Comparison of ENCODE assay signal across 10 cellular contexts in the genomic region with DNA sequence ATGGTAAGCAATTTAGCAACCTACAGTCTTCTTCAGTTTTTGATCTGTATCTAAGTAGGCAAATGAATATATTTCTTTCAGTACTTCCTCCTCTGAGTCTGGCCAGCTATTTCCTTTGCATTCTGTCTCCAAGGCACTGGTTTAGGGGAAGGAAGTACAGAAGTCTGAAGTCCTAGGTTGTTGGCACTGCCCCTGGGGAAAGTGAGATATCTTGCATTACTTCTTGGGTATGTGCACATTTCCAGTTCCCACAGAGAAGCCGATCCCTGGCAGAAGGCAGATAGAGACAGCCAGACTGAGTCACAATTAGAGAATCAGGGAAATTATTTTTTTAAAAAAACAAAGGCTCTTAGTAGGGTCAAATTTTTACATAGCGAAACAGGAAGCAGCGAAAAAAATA.
DNase-seq lines count a peak whose midpoint lies in the region; ATAC-seq and TF ChIP-seq lines count a peak whose summit lies in the region.
"Had no signal": no experiment of that assay in that cellular context is flagged by ENCODE, and none has a peak within 500 bp of the region (broad histone marks: within the 10 kb centered on the region; RNA-seq: fewer than 3 reads in every experiment).

No MANE protein-coding gene starts in this region.

- TF ChIP-seq CTCF in WTC11 (IDR thresholded peaks at IDR 0.05) (no peak), left ventricle myocardium inferior (IDR thresholded peaks at IDR 0.05; ENCODE audit: borderline replicate concordance) (no peak)

- POLR2A ChIA-PET in WTC11 (lab: Charles Lee), result no interaction called here

- H3K9me3 Mint-ChIP-seq in WTC11, result peaks cover 8% of the 10 kb centered on the region

- no peaks in the 10 kb centered on the region for H3K27me3 ChIP-seq in left ventricle myocardium inferior (ENCODE audit: low read depth)

- no peak overlapping the region for H3K4me3 ChIP-seq in left ventricle myocardium inferior

- peaks cover 9% of the 10 kb centered on the region for H3K36me3 Mint-ChIP-seq in WTC11

- H3K27ac ChIP-seq in left ventricle myocardium inferior (replicated peaks), result peak overlapping the region; percentile 2

- intact Hi-C loops in left ventricle myocardium inferior (cut with micrococcal nuclease), result loop anchor here (10.0 kb wide), 1 partner anchor 138 kb away; no protein-coding TSS in a partner anchor

- H3K4me3 Mint-ChIP-seq in WTC11, result no peak overlapping the region

- no peaks in the 10 kb centered on the region for H3K27me3 Mint-ChIP-seq in WTC11 (ENCODE audit: low read depth)

- peaks cover 21% of the 10 kb centered on the region for H3K4me1 Mint-ChIP-seq in WTC11

- no peaks in the 10 kb centered on the region for H3K9me3 ChIP-seq in left ventricle myocardium inferior (replicated peaks)

- CTCF ChIA-PET in WTC11 (lab: Charles Lee), result interaction anchor here (3.5 kb wide), 1 partner anchor 160 kb away, joined by 28 read pairs; no protein-coding TSS in a partner anchor

- ATAC-seq in WTC11 (no peak), HG03457 (IDR thresholded peaks at IDR 0.05; ENCODE audit: unreplicated experiment) (no peak)

- DNase-seq in NCI-H146 (lab: John Stamatoyannopoulos, UW), result peak; percentile 34
- DNase-seq in NCI-H146 treated with DMSO at 0.1 percent for 48 hours (lab: John Stamatoyannopoulos, UW; ENCODE audit: unreplicated experiment), result no peak
- DNase-seq in WTC11 (ENCODE audit: low spot score), result no peak
- DNase-seq in left ventricle myocardium inferior, result no peak
- peak; percentile 47 for DNase-seq in ureter (ENCODE audit: low spot score)
- DNase-seq in activated CD4-positive, alpha-beta T cell treated with anti-CD3 and anti-CD28 coated beads, Interleukin-2, amount 50 U/mL, for 1 hour, result no peak
- DNase-seq in NCI-H187 (lab: John Stamatoyannopoulos, UW), result no peak
- DNase-seq: stimulated activated CD4-positive, alpha-beta T cell treated with anti-CD3 and anti-CD28 coated beads, Interleukin-1b, Interleukin-23, amount 100 ng/mL, for 48 hours; SW 1271 had no signal

- H3K36me3 ChIP-seq in left ventricle myocardium inferior, result no peaks in the 10 kb centered on the region

- peak overlapping the region; percentile 37; the same call in 1 of the 2 replicates for H3K27ac Mint-ChIP-seq in WTC11

- H3K4me1 ChIP-seq in left ventricle myocardium inferior, result peaks cover 49% of the 10 kb centered on the region

TF ChIP-seq in WTC11, 78 proteins besides CTCF, POLR2A, EP300 and RAD21 (continues in another document):
- TF ChIP-seq ZNF396 (CRISPR knock-in tag; IDR thresholded peaks at IDR 0.05; ENCODE audit: borderline replicate concordance) (no peak), KAT7 (CRISPR knock-in tag; IDR thresholded peaks at IDR 0.05; ENCODE audit: borderline replicate concordance) (no peak), ZBTB21 (CRISPR knock-in tag; IDR thresholded peaks at IDR 0.05; ENCODE audit: borderline replicate concordance) (no peak)
- TF ChIP-seq, protein P1, sequence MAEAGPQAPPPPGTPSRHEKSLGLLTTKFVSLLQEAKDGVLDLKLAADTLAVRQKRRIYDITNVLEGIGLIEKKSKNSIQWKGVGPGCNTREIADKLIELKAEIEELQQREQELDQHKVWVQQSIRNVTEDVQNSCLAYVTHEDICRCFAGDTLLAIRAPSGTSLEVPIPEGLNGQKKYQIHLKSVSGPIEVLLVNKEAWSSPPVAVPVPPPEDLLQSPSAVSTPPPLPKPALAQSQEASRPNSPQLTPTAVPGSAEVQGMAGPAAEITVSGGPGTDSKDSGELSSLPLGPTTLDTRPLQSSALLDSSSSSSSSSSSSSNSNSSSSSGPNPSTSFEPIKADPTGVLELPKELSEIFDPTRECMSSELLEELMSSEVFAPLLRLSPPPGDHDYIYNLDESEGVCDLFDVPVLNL (CRISPR knock-in tag; IDR thresholded peaks at IDR 0.05; ENCODE audit: borderline replicate concordance, low read depth), result no peak
- TF ChIP-seq, protein P2, sequence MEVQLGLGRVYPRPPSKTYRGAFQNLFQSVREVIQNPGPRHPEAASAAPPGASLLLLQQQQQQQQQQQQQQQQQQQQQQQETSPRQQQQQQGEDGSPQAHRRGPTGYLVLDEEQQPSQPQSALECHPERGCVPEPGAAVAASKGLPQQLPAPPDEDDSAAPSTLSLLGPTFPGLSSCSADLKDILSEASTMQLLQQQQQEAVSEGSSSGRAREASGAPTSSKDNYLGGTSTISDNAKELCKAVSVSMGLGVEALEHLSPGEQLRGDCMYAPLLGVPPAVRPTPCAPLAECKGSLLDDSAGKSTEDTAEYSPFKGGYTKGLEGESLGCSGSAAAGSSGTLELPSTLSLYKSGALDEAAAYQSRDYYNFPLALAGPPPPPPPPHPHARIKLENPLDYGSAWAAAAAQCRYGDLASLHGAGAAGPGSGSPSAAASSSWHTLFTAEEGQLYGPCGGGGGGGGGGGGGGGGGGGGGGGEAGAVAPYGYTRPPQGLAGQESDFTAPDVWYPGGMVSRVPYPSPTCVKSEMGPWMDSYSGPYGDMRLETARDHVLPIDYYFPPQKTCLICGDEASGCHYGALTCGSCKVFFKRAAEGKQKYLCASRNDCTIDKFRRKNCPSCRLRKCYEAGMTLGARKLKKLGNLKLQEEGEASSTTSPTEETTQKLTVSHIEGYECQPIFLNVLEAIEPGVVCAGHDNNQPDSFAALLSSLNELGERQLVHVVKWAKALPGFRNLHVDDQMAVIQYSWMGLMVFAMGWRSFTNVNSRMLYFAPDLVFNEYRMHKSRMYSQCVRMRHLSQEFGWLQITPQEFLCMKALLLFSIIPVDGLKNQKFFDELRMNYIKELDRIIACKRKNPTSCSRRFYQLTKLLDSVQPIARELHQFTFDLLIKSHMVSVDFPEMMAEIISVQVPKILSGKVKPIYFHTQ (CRISPR knock-in tag; IDR thresholded peaks at IDR 0.05), result no peak
- TF ChIP-seq, protein P3, sequence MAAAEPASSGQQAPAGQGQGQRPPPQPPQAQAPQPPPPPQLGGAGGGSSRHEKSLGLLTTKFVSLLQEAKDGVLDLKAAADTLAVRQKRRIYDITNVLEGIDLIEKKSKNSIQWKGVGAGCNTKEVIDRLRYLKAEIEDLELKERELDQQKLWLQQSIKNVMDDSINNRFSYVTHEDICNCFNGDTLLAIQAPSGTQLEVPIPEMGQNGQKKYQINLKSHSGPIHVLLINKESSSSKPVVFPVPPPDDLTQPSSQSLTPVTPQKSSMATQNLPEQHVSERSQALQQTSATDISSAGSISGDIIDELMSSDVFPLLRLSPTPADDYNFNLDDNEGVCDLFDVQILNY (CRISPR knock-in tag; IDR thresholded peaks at IDR 0.05), result no peak
- TF ChIP-seq, protein P4, sequence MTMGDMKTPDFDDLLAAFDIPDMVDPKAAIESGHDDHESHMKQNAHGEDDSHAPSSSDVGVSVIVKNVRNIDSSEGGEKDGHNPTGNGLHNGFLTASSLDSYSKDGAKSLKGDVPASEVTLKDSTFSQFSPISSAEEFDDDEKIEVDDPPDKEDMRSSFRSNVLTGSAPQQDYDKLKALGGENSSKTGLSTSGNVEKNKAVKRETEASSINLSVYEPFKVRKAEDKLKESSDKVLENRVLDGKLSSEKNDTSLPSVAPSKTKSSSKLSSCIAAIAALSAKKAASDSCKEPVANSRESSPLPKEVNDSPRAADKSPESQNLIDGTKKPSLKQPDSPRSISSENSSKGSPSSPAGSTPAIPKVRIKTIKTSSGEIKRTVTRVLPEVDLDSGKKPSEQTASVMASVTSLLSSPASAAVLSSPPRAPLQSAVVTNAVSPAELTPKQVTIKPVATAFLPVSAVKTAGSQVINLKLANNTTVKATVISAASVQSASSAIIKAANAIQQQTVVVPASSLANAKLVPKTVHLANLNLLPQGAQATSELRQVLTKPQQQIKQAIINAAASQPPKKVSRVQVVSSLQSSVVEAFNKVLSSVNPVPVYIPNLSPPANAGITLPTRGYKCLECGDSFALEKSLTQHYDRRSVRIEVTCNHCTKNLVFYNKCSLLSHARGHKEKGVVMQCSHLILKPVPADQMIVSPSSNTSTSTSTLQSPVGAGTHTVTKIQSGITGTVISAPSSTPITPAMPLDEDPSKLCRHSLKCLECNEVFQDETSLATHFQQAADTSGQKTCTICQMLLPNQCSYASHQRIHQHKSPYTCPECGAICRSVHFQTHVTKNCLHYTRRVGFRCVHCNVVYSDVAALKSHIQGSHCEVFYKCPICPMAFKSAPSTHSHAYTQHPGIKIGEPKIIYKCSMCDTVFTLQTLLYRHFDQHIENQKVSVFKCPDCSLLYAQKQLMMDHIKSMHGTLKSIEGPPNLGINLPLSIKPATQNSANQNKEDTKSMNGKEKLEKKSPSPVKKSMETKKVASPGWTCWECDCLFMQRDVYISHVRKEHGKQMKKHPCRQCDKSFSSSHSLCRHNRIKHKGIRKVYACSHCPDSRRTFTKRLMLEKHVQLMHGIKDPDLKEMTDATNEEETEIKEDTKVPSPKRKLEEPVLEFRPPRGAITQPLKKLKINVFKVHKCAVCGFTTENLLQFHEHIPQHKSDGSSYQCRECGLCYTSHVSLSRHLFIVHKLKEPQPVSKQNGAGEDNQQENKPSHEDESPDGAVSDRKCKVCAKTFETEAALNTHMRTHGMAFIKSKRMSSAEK (CRISPR knock-in tag; IDR thresholded peaks at IDR 0.05; ENCODE audit: borderline replicate concordance), result no peak
- TF ChIP-seq, protein P5, sequence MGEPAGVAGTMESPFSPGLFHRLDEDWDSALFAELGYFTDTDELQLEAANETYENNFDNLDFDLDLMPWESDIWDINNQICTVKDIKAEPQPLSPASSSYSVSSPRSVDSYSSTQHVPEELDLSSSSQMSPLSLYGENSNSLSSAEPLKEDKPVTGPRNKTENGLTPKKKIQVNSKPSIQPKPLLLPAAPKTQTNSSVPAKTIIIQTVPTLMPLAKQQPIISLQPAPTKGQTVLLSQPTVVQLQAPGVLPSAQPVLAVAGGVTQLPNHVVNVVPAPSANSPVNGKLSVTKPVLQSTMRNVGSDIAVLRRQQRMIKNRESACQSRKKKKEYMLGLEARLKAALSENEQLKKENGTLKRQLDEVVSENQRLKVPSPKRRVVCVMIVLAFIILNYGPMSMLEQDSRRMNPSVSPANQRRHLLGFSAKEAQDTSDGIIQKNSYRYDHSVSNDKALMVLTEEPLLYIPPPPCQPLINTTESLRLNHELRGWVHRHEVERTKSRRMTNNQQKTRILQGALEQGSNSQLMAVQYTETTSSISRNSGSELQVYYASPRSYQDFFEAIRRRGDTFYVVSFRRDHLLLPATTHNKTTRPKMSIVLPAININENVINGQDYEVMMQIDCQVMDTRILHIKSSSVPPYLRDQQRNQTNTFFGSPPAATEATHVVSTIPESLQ (CRISPR knock-in tag; IDR thresholded peaks at IDR 0.05), result no peak
- TF ChIP-seq, protein P6, sequence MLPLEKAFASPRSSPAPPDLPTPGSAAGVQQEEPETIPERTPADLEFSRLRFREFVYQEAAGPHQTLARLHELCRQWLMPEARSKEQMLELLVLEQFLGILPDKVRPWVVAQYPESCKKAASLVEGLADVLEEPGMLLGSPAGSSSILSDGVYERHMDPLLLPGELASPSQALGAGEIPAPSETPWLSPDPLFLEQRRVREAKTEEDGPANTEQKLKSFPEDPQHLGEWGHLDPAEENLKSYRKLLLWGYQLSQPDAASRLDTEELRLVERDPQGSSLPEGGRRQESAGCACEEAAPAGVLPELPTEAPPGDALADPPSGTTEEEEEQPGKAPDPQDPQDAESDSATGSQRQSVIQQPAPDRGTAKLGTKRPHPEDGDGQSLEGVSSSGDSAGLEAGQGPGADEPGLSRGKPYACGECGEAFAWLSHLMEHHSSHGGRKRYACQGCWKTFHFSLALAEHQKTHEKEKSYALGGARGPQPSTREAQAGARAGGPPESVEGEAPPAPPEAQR (CRISPR knock-in tag; IDR thresholded peaks at IDR 0.05), result no peak

Comparison
In these comparisons a context has a peak if more than half of its experiments do, and no peak if none do; other contexts are left out.
1. DNase-seq: peak in NCI-H146 (single experiment) and ureter (single experiment); none in NCI-H146 treated with DMSO at 0.1 percent for 48 hours (single experiment), WTC11 (single experiment), left ventricle myocardium inferior (single experiment), activated CD4-positive, alpha-beta T cell treated with anti-CD3 and anti-CD28 coated beads, Interleukin-2, amount 50 U/mL, for 1 hour (single experiment) and NCI-H187 (0 of 2).